1 cellular context compared by ENCODE assay signal in the genomic region with DNA sequence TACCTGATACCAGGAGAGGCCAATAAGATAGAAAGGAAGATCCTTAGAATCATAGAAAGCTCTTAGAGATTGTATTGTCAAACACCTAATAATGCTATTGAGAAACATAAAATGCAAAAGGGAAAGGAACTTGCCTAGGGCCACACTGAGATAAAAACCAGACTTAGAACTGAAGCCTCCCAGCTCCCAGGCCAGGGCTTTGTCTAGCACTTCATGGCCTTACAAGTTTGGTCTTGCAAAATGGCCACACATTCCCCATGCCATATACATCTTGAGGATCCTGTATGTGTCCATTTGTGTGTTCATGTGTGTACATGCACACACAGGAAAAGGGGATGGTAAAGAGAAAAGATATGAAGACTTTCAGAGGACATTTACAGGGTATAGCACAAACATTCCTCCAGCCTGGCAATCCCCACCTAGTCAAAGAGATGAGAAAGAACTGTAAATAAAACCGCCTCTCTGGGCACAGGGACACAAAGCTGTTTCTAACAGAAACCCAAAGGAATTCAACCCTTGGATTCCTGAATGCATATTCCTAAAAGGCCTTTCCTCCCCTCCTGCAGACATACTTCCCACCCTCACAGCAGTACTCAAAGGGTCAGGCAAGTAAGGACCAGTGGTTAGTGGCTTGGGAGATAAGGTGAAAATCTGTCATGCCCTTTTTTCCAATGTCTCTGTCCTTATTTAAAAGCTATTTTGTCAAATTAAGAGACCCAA.
TF ChIP-seq lines count a peak whose summit lies in the region.

No MANE protein-coding gene starts in this region.

TF ChIP-seq in WTC11, 78 proteins besides CTCF, POLR2A, EP300 and RAD21 (continued from another document):
- TF ChIP-seq, protein P1, sequence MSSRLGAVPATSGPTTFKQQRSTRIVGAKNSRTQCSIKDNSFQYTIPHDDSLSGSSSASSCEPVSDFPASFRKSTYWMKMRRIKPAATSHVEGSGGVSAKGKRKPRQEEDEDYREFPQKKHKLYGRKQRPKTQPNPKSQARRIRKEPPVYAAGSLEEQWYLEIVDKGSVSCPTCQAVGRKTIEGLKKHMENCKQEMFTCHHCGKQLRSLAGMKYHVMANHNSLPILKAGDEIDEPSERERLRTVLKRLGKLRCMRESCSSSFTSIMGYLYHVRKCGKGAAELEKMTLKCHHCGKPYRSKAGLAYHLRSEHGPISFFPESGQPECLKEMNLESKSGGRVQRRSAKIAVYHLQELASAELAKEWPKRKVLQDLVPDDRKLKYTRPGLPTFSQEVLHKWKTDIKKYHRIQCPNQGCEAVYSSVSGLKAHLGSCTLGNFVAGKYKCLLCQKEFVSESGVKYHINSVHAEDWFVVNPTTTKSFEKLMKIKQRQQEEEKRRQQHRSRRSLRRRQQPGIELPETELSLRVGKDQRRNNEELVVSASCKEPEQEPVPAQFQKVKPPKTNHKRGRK (CRISPR knock-in tag; IDR thresholded peaks at IDR 0.05; ENCODE audit: borderline replicate concordance): no peak
- TF ChIP-seq ATF3 (CRISPR knock-in tag; conservative IDR thresholded peaks at IDR 0.05): no peak
- TF ChIP-seq, protein P2, sequence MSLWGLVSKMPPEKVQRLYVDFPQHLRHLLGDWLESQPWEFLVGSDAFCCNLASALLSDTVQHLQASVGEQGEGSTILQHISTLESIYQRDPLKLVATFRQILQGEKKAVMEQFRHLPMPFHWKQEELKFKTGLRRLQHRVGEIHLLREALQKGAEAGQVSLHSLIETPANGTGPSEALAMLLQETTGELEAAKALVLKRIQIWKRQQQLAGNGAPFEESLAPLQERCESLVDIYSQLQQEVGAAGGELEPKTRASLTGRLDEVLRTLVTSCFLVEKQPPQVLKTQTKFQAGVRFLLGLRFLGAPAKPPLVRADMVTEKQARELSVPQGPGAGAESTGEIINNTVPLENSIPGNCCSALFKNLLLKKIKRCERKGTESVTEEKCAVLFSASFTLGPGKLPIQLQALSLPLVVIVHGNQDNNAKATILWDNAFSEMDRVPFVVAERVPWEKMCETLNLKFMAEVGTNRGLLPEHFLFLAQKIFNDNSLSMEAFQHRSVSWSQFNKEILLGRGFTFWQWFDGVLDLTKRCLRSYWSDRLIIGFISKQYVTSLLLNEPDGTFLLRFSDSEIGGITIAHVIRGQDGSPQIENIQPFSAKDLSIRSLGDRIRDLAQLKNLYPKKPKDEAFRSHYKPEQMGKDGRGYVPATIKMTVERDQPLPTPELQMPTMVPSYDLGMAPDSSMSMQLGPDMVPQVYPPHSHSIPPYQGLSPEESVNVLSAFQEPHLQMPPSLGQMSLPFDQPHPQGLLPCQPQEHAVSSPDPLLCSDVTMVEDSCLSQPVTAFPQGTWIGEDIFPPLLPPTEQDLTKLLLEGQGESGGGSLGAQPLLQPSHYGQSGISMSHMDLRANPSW (CRISPR knock-in tag; conservative IDR thresholded peaks at IDR 0.05; ENCODE audit: low read depth): no peak
- TF ChIP-seq GRHL2 (CRISPR knock-in tag; IDR thresholded peaks at IDR 0.05; ENCODE audit: insufficient replicate concordance, severe bottlenecking): no peak
